ENCODE assay signal across 9 cellular contexts in the genomic region with DNA sequence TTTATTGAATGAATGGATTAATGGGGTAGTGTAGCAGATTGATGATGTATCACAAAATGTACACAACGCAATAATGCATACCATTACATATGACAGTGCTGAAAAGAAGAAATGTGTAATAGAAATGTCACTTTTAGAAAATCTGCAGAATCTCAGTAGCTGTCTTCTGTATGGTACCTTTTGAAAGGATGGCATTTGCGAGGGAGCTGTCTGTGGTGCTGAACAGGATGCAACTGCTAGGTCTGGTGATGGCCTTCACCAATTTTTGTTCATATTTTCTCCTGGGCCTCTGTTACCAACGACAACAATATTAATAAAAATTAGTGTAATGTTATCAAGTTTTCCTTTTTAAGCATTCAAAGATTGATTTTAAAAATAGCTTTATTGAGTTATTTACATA. TPM values are rescaled to one million over a fixed set of nuclear protein-coding genes. Genes with fewer than 3 reads are reported as not detected.
DNase-seq lines count a peak whose midpoint lies in the region; ATAC-seq, FAIRE-seq and TF ChIP-seq lines count a peak whose summit lies in the region.
"Had no signal": no experiment of that assay in that cellular context is flagged by ENCODE, and none has a peak within 500 bp of the region (broad histone marks: within the 10 kb centered on the region; RNA-seq: fewer than 3 reads in every experiment).

No MANE protein-coding gene starts in this region.

- no peak for TF ChIP-seq POLR2A in GM12892 (IDR thresholded peaks at IDR 0.05; ENCODE audit: low read depth, low read length)

- intact Hi-C loops in left ventricle myocardium superior (cut with micrococcal nuclease) (no loop called here), cardiac septum (cut with DNase I) (no loop called here)

- H3K27ac ChIP-seq in neural cell (ENCODE audit: low read length): no peak overlapping the region

- no peaks in the 10 kb centered on the region for H3F3A ChIP-seq in neural cell (ENCODE audit: insufficient read depth, low read length, poor library complexity, severe bottlenecking)

- H3K4me2 ChIP-seq in neural cell (ENCODE audit: low read length): no peak overlapping the region

- no peak for FAIRE-seq in GM12892 (lab: Jason Lieb, UNC)

- H3K27me3 Mint-ChIP-seq in chondrocyte (ENCODE audit: low read depth): peaks cover 21% of the 10 kb centered on the region
- H3K27me3 Mint-ChIP-seq: central memory CD8-positive, alpha-beta T cell had no signal

- no peaks in the 10 kb centered on the region for H3K36me3 ChIP-seq in neural cell (ENCODE audit: insufficient read depth, low read length)

- no peaks in the 10 kb centered on the region for H3K4me1 Mint-ChIP-seq in chondrocyte (ENCODE audit: low read depth)
- H3K4me1 Mint-ChIP-seq: central memory CD8-positive, alpha-beta T cell had no signal

- ATAC-seq in left ventricle myocardium superior (no peak), HG02623 (IDR thresholded peaks at IDR 0.05; ENCODE audit: unreplicated experiment) (no peak)

- H3K36me3 Mint-ChIP-seq in chondrocyte (ENCODE audit: low read depth): no peaks in the 10 kb centered on the region

- H3K79me2 ChIP-seq in neural cell (replicated peaks; ENCODE audit: insufficient read depth, low read length): no peaks in the 10 kb centered on the region

- TF ChIP-seq CTCF in neural cell (IDR thresholded peaks at IDR 0.05; ENCODE audit: poor library complexity, severe bottlenecking) (no peak), chondrocyte (IDR thresholded peaks at IDR 0.05) (no peak)

- H3K27ac Mint-ChIP-seq in chondrocyte (ENCODE audit: unreplicated experiment): no peak overlapping the region

- H4K20me1 ChIP-seq in neural cell (ENCODE audit: insufficient read depth): no peaks in the 10 kb centered on the region

- H3K9ac ChIP-seq in neural cell (ENCODE audit: low read length): no peak overlapping the region

- H3K9me3 Mint-ChIP-seq in chondrocyte (ENCODE audit: low read depth): no peaks in the 10 kb centered on the region

- no peak for TF ChIP-seq EP300 in neural cell (conservative IDR thresholded peaks at IDR 0.05; ENCODE audit: poor library complexity, severe bottlenecking)

- no peaks in the 10 kb centered on the region for H3K9me2 ChIP-seq in neural cell (ENCODE audit: insufficient read depth, low read length)

- H3K9me3 ChIP-seq in neural cell (ENCODE audit: low read length): no peaks in the 10 kb centered on the region

- no peak overlapping the region for H3K4me3 ChIP-seq in neural cell (ENCODE audit: low read length)

- H2AFZ ChIP-seq in neural cell (ENCODE audit: low read depth, low read length): no peak overlapping the region

- DNase-seq in left ventricle myocardium superior (peak; percentile 36), cardiac septum (ENCODE audit: low spot score) (no peak), T-helper 9 cell (peak; percentile 36), T47D (ENCODE audit: low read depth in 1 of 2, low spot score in 1 of 2) (peak; percentile 39 to 81), chondrocyte (ENCODE audit: low spot score) (no peak), GM12892 (ENCODE audit: insufficient read length) (no peak)

- no peak overlapping the region for H3K4me3 Mint-ChIP-seq in chondrocyte (ENCODE audit: unreplicated experiment)
- H3K4me3 Mint-ChIP-seq: central memory CD8-positive, alpha-beta T cell had no signal

- no peaks in the 10 kb centered on the region for H3K27me3 ChIP-seq in neural cell (ENCODE audit: insufficient read depth, low read depth, low read length)

- no peak for TF ChIP-seq RAD21 in neural cell (conservative IDR thresholded peaks at IDR 0.05)

- in situ Hi-C loops in T47D (cut with HindIII; ENCODE audit: low pct_unique_long_range_greater_than_20kb, low sequenced_read_pairs): no loop called here

TF ChIP-seq in neural cell, 6 proteins besides CTCF, POLR2A, EP300 and RAD21:
- TF ChIP-seq EZH2 (IDR thresholded peaks at IDR 0.05; ENCODE audit: borderline replicate concordance, insufficient read depth, low read length, poor library complexity, severe bottlenecking): no peak
- TF ChIP-seq, protein P1, sequence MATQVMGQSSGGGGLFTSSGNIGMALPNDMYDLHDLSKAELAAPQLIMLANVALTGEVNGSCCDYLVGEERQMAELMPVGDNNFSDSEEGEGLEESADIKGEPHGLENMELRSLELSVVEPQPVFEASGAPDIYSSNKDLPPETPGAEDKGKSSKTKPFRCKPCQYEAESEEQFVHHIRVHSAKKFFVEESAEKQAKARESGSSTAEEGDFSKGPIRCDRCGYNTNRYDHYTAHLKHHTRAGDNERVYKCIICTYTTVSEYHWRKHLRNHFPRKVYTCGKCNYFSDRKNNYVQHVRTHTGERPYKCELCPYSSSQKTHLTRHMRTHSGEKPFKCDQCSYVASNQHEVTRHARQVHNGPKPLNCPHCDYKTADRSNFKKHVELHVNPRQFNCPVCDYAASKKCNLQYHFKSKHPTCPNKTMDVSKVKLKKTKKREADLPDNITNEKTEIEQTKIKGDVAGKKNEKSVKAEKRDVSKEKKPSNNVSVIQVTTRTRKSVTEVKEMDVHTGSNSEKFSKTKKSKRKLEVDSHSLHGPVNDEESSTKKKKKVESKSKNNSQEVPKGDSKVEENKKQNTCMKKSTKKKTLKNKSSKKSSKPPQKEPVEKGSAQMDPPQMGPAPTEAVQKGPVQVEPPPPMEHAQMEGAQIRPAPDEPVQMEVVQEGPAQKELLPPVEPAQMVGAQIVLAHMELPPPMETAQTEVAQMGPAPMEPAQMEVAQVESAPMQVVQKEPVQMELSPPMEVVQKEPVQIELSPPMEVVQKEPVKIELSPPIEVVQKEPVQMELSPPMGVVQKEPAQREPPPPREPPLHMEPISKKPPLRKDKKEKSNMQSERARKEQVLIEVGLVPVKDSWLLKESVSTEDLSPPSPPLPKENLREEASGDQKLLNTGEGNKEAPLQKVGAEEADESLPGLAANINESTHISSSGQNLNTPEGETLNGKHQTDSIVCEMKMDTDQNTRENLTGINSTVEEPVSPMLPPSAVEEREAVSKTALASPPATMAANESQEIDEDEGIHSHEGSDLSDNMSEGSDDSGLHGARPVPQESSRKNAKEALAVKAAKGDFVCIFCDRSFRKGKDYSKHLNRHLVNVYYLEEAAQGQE (IDR thresholded peaks at IDR 0.05; ENCODE audit: borderline replicate concordance): peak; percentile 27

RNA-seq across cellular contexts. Expression of a gene that starts 36.2 kb away (rescaled TPM):
- 23.5 TPM for total RNA-seq in left ventricle myocardium superior
- total RNA-seq in cardiac septum: 29.0 TPM
- 12.7 and 19.9 TPM in 2 replicates for polyA plus RNA-seq in neural cell
- 25.5 and 27.5 TPM in 2 replicates for polyA minus RNA-seq in neural cell
- total RNA-seq in chondrocyte: 31.2 to 36.3 TPM (median 34.7 TPM) in 3 replicates
- polyA plus RNA-seq in GM12892 (2012; ENCODE audit: missing spikeins): 13.8 TPM

RNA-seq across cellular contexts. Expression of a gene that starts 46.8 kb away (rescaled TPM):
- total RNA-seq in left ventricle myocardium superior (3.1 TPM), cardiac septum (1.8 TPM), chondrocyte (4.3 to 5.6 TPM (median 5.4 TPM) in 3 replicates)
- 6.2 and 7.2 TPM in 2 replicates for polyA plus RNA-seq in neural cell
- 10.9 and 11.2 TPM in 2 replicates for polyA minus RNA-seq in neural cell
- 0.17 TPM for polyA plus RNA-seq in GM12892 (2012; ENCODE audit: missing spikeins)

Comparison
In these comparisons a context has a peak if more than half of its experiments do, and no peak if none do; other contexts are left out.
1. DNase-seq: peak in left ventricle myocardium superior (single experiment), T-helper 9 cell (single experiment) and T47D (2 of 2); none in cardiac septum (single experiment), chondrocyte (single experiment) and GM12892 (single experiment).